Comparison of ENCODE assay signal across 1 cellular context in the genomic region with DNA sequence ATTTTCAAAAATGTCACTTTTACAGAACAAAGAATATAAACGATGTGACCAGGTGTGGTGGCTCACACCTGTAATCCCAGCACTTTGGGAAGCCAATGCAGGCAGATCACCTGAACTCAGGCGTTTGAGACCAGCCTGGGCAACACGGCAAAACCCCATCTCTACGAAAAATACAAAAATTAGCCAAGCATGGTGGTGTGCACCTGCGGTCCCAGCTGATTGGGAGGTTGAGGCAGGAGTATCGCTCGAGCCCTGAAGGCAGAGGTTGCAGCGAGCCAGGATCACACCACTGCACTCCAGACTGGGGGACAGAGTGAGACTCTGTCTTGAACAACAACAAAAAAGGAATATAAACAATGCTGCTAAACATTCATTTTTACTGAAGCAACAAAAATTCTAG.
A peak's percentile ranks its signal among the peaks of the same experiment; 100 is the strongest.
TF ChIP-seq lines count a peak whose summit lies in the region.

No MANE protein-coding gene starts in this region.

TF ChIP-seq in HepG2, 621 proteins besides CTCF, POLR2A, EP300 and RAD21 (continued from another document):
- TF ChIP-seq ELF3 (CRISPR knock-in tag; IDR thresholded peaks at IDR 0.05) = no peak
- no peak for TF ChIP-seq ZNF367 (CRISPR knock-in tag; IDR thresholded peaks at IDR 0.05; ENCODE audit: borderline replicate concordance)
- TF ChIP-seq ZNF460 (CRISPR knock-in tag; IDR thresholded peaks at IDR 0.05; ENCODE audit: borderline replicate concordance) = peak; percentile 38; the same call in 1 of the 2 replicates
- no peak for TF ChIP-seq BRD4 (CRISPR knock-in tag; IDR thresholded peaks at IDR 0.05)
- no peak for TF ChIP-seq ZNF709 (CRISPR knock-in tag; IDR thresholded peaks at IDR 0.05)
- TF ChIP-seq, protein P1, sequence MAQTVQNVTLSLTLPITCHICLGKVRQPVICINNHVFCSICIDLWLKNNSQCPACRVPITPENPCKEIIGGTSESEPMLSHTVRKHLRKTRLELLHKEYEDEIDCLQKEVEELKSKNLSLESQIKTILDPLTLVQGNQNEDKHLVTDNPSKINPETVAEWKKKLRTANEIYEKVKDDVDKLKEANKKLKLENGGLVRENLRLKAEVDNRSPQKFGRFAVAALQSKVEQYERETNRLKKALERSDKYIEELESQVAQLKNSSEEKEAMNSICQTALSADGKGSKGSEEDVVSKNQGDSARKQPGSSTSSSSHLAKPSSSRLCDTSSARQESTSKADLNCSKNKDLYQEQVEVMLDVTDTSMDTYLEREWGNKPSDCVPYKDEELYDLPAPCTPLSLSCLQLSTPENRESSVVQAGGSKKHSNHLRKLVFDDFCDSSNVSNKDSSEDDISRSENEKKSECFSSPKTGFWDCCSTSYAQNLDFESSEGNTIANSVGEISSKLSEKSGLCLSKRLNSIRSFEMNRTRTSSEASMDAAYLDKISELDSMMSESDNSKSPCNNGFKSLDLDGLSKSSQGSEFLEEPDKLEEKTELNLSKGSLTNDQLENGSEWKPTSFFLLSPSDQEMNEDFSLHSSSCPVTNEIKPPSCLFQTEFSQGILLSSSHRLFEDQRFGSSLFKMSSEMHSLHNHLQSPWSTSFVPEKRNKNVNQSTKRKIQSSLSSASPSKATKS (CRISPR knock-in tag; IDR thresholded peaks at IDR 0.05) = no peak
